ENCODE assay signal across 22 cellular contexts in genomic region chr17:68522266-68522665, GRCh38.
"Had no signal": no experiment of that assay in that cellular context is flagged by ENCODE, and none has a peak within 500 bp of the region (broad histone marks: within the 10 kb centered on the region; RNA-seq: fewer than 3 reads in every experiment).

No MANE protein-coding gene starts in this region.

- H3K9me3 ChIP-seq: SJSA1, thoracic aorta, upper lobe of left lung had no signal

- H3K27ac Mint-ChIP-seq: activated B cell treated with CpG ODN at 0.5 μM for 24 hours; activated CD4-positive, alpha-beta T cell treated with anti-CD3 and anti-CD28 coated beads for 36 hours; activated T-helper 17 cell treated with anti-CD3 and anti-CD28 coated beads, Interleukin-2, amount 50 U/mL, for 72 hours; T-helper 1 cell treated with Interleukin-12 subunit alpha and Interleukin-12 subunit beta and Interleukin-4 antibody, amounts not matched to agents 30 μg/mL and 1 μg/mL, for 36 hours had no signal

- H3K4me3 Mint-ChIP-seq: activated B cell treated with CpG ODN at 0.5 μM for 24 hours; activated CD4-positive, alpha-beta T cell treated with anti-CD3 and anti-CD28 coated beads for 36 hours; activated T-cell treated with anti-CD3 and anti-CD28 coated beads, Interleukin-2, amount 50 U/mL, for 24 hours; activated T-helper 17 cell treated with anti-CD3 and anti-CD28 coated beads, Interleukin-2, amount 50 U/mL, for 72 hours; T-helper 1 cell treated with Interleukin-12 subunit alpha and Interleukin-12 subunit beta and Interleukin-4 antibody, amounts not matched to agents 30 μg/mL and 1 μg/mL, for 36 hours had no signal

- H3K27me3 Mint-ChIP-seq: activated B cell treated with CpG ODN at 0.5 μM for 24 hours; activated CD4-positive, alpha-beta T cell treated with anti-CD3 and anti-CD28 coated beads for 36 hours; activated T-cell treated with anti-CD3 and anti-CD28 coated beads, Interleukin-2, amount 50 U/mL, for 24 hours; activated T-helper 17 cell treated with anti-CD3 and anti-CD28 coated beads, Interleukin-2, amount 50 U/mL, for 72 hours had no signal

- H3K9me3 Mint-ChIP-seq: activated B cell treated with CpG ODN at 0.5 μM for 24 hours; activated T-cell treated with anti-CD3 and anti-CD28 coated beads, Interleukin-2, amount 50 U/mL, for 24 hours; activated T-helper 17 cell treated with anti-CD3 and anti-CD28 coated beads, Interleukin-2, amount 50 U/mL, for 72 hours; T-helper 1 cell treated with Interleukin-12 subunit alpha and Interleukin-12 subunit beta and Interleukin-4 antibody, amounts not matched to agents 30 μg/mL and 1 μg/mL, for 36 hours had no signal

- H3K27ac ChIP-seq: SJSA1, thoracic aorta, upper lobe of left lung had no signal

- H3K4me1 ChIP-seq: SJSA1 had no signal

- H3K4me3 ChIP-seq: SJSA1, thoracic aorta, upper lobe of left lung had no signal

- ATAC-seq: activated CD4-positive, alpha-beta T cell treated with anti-CD3 and anti-CD28 coated beads for 36 hours; activated T-helper 17 cell treated with anti-CD3 and anti-CD28 coated beads, Interleukin-2, amount 50 U/mL, for 72 hours; esophagus mucosa; left lobe of liver had no signal

- DNase-seq: activated B cell treated with CpG ODN at 0.5 μM for 24 hours; activated CD4-positive, alpha-beta T cell treated with anti-CD3 and anti-CD28 coated beads for 36 hours; activated CD4-positive, alpha-beta T cell treated with anti-CD3 and anti-CD28 coated beads, Interleukin-2, amount 50 U/mL, for 4 hours; activated CD8-positive, alpha-beta memory T cell treated with anti-CD3 and anti-CD28 coated beads for 24 hours; activated CD8-positive, alpha-beta memory T cell treated with anti-CD3 and anti-CD28 coated beads, Interleukin-2, amount 50 U/mL, for 4 hours; activated naive CD4-positive, alpha-beta T cell; activated T-cell treated with anti-CD3 and anti-CD28 coated beads, Interleukin-2, amount 50 U/mL, for 24 hours; effector CD8-positive, alpha-beta T cell; mammary epithelial cell; nucleus accumbens; retina; stimulated activated CD4-positive, alpha-beta T cell treated with anti-CD3 and anti-CD28 coated beads, Interleukin-2, amount 100 ng/mL, for 48 hours; stimulated activated CD8-positive, alpha-beta memory T cell treated with anti-CD3 and anti-CD28 coated beads, Interleukin-4, amount 100 ng/mL, for 48 hours; stimulated activated naive CD4-positive, alpha-beta T cell; T1000; upper lobe of left lung had no signal

- H3K27me3 ChIP-seq: SJSA1, upper lobe of left lung had no signal
